Comparison of ENCODE assay signal across 11 cellular contexts in the genomic region with DNA sequence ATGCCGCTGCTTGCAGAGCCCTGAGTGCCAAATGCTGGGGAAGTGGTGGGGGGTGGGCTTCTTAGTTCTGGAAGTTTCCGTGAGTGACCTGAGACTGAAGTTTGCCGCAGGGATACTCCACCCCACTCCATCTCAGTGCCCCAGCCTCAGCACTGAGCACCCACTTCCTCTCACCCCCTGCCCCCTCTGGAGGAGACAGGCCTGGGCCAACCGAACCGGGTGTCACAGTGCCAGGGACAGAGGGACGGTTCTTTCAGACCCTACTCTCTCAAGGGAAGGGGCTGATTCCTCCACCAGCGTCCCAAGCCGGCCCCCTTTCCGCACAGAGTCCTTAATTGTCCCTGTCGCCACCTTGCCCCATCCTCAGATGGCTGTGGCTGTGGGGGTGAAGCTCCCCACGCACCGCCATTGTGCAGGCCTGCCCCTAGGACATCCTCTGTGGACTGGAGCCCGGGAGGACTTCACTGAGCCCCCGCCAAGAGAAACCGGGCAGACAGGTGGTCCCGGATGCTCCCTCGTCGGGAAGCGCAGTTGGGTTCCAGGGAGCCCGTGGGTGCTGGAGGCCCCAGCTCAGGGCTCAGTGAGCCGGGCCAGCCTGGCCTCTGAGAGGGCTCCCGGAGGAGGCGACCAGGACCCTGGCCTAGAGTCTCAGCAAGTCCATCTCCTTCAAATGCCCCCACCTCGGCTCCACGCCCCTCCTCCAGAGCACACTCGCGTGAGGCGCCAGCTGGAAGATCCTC. TPM values are rescaled to one million over a fixed set of nuclear protein-coding genes. Genes with fewer than 3 reads are reported as not detected.
A peak's percentile ranks its signal among the peaks of the same experiment; 100 is the strongest.
DNase-seq lines count a peak whose midpoint lies in the region; ATAC-seq and TF ChIP-seq lines count a peak whose summit lies in the region.
"Had no signal": no experiment of that assay in that cellular context is flagged by ENCODE, and none has a peak within 500 bp of the region (broad histone marks: within the 10 kb centered on the region; RNA-seq: fewer than 3 reads in every experiment).

No MANE protein-coding gene starts in this region.

- peaks cover 46% of the 10 kb centered on the region for H3K4me1 ChIP-seq in CD8-positive, alpha-beta T cell (ENCODE audit: insufficient read depth, low read length)
- H3K4me1 ChIP-seq in HAP-1 = peaks cover 5% of the 10 kb centered on the region; the same call in 1 of the 2 replicates

- no peak for TF ChIP-seq CTCF in CD8-positive, alpha-beta T cell (IDR thresholded peaks at IDR 0.05)

- no peak for ATAC-seq in CD8-positive, alpha-beta T cell
- ATAC-seq in activated T-helper 17 cell treated with anti-CD3 and anti-CD28 coated beads, Interleukin-2, amount 50 U/mL, for 72 hours (replicated peaks) = no peak
- ATAC-seq in naive B cell (ENCODE audit: low read depth in 2 of 2) (no peak), HG03571 (IDR thresholded peaks at IDR 0.05; ENCODE audit: unreplicated experiment) (no peak)

- H3K4me3 ChIP-seq in CD8-positive, alpha-beta T cell (ENCODE audit: low read depth, low read length) = no peak overlapping the region
- peak overlapping the region; percentile 68 for H3K4me3 ChIP-seq in HAP-1

- H3K36me3 Mint-ChIP-seq in CD8-positive, alpha-beta T cell = no peaks in the 10 kb centered on the region
- no peaks in the 10 kb centered on the region for H3K36me3 Mint-ChIP-seq in activated T-helper 17 cell treated with anti-CD3 and anti-CD28 coated beads, Interleukin-2, amount 50 U/mL, for 72 hours (ENCODE audit: low read depth)
- H3K36me3 Mint-ChIP-seq in naive B cell = no peaks in the 10 kb centered on the region
- H3K36me3 Mint-ChIP-seq in immature natural killer cell = no peaks in the 10 kb centered on the region
- H3K36me3 Mint-ChIP-seq: activated naive CD4-positive, alpha-beta T cell treated with anti-CD3 and anti-CD28 coated beads, Interleukin-2, amount 50 U/mL, for 24 hours had no signal

- in situ Hi-C loops in HAP-1 (cut with MboI; ENCODE audit: low sequenced_read_pairs) = no loop called here

- POLR2A ChIA-PET in CD8-positive, alpha-beta T cell (lab: Charles Lee) = no interaction called here

- intact Hi-C loops in CD8-positive, alpha-beta T cell (cut with DNase I, micrococcal nuclease) = loop anchor here in 1 of 2 experiments (1.0 kb wide), 1 partner anchor 21 kb away; no protein-coding TSS in a partner anchor

- no peak overlapping the region for H3K27ac ChIP-seq in CD8-positive, alpha-beta T cell (ENCODE audit: low read depth, low read length)
- H3K27ac ChIP-seq: transverse colon had no signal

- peak overlapping the region; percentile 45 for H3K4me3 Mint-ChIP-seq in CD8-positive, alpha-beta T cell
- H3K4me3 Mint-ChIP-seq in activated T-helper 17 cell treated with anti-CD3 and anti-CD28 coated beads, Interleukin-2, amount 50 U/mL, for 72 hours = peak overlapping the region; percentile 21
- H3K4me3 Mint-ChIP-seq in naive B cell = peak overlapping the region; percentile 5 to 90 (median 68)
- no peak overlapping the region for H3K4me3 Mint-ChIP-seq in immature natural killer cell
- H3K4me3 Mint-ChIP-seq: T-helper 2 cell treated with Interferon-gamma antibody and Interleukin-4, amounts not matched to agents 5 μg/mL and 100 μg/mL, for 36 hours had no signal

- peaks cover 27% of the 10 kb centered on the region for H3K4me1 Mint-ChIP-seq in CD8-positive, alpha-beta T cell (ENCODE audit: low read depth)
- no peaks in the 10 kb centered on the region for H3K4me1 Mint-ChIP-seq in activated T-helper 17 cell treated with anti-CD3 and anti-CD28 coated beads, Interleukin-2, amount 50 U/mL, for 72 hours
- H3K4me1 Mint-ChIP-seq in naive B cell (peaks cover 19 to 31% (median 20%) of the 10 kb centered on the region in 3 donors), immature natural killer cell (peaks cover 8 to 11% of the 10 kb centered on the region in 2 donors)

- H3K9me3 ChIP-seq in CD8-positive, alpha-beta T cell (ENCODE audit: low read length) = no peaks in the 10 kb centered on the region
- no peaks in the 10 kb centered on the region for H3K9me3 ChIP-seq in HAP-1
- H3K9me3 ChIP-seq: transverse colon had no signal

- CTCF ChIA-PET in CD8-positive, alpha-beta T cell (lab: Charles Lee) = interaction anchor here (0.6 to 5.3 kb wide), 13 partner anchors 7 to 1896 kb away, joined by 3 to 46 read pairs (median 4); partner anchors contain the start of gene PAQR4

- H3K36me3 ChIP-seq in CD8-positive, alpha-beta T cell (ENCODE audit: insufficient read depth, low read length) = no peaks in the 10 kb centered on the region
- no peaks in the 10 kb centered on the region for H3K36me3 ChIP-seq in HAP-1 (replicated peaks)
- H3K36me3 ChIP-seq: transverse colon had no signal

- H3K27me3 Mint-ChIP-seq in CD8-positive, alpha-beta T cell (ENCODE audit: low read depth) = peaks cover 21% of the 10 kb centered on the region
- peaks cover 8% of the 10 kb centered on the region for H3K27me3 Mint-ChIP-seq in activated T-helper 17 cell treated with anti-CD3 and anti-CD28 coated beads, Interleukin-2, amount 50 U/mL, for 72 hours
- H3K27me3 Mint-ChIP-seq in naive B cell (peaks cover 1 to 15% (median 4%) of the 10 kb centered on the region in 3 donors), immature natural killer cell (ENCODE audit: low read depth in 3 of 3) (peaks cover 10 to 32% (median 10%) of the 10 kb centered on the region in 3 donors)

- no peak overlapping the region for H3K27ac Mint-ChIP-seq in CD8-positive, alpha-beta T cell
- H3K27ac Mint-ChIP-seq in activated T-helper 17 cell treated with anti-CD3 and anti-CD28 coated beads, Interleukin-2, amount 50 U/mL, for 72 hours = no peak overlapping the region
- no peak overlapping the region for H3K27ac Mint-ChIP-seq in naive B cell
- no peak overlapping the region for H3K27ac Mint-ChIP-seq in immature natural killer cell
- H3K27ac Mint-ChIP-seq: activated naive CD4-positive, alpha-beta T cell treated with anti-CD3 and anti-CD28 coated beads, Interleukin-2, amount 50 U/mL, for 24 hours; T-helper 2 cell treated with Interferon-gamma antibody and Interleukin-4, amounts not matched to agents 5 μg/mL and 100 μg/mL, for 36 hours had no signal

- H3K9me3 Mint-ChIP-seq in CD8-positive, alpha-beta T cell = no peaks in the 10 kb centered on the region
- no peaks in the 10 kb centered on the region for H3K9me3 Mint-ChIP-seq in activated T-helper 17 cell treated with anti-CD3 and anti-CD28 coated beads, Interleukin-2, amount 50 U/mL, for 72 hours
- no peaks in the 10 kb centered on the region for H3K9me3 Mint-ChIP-seq in naive B cell
- H3K9me3 Mint-ChIP-seq in immature natural killer cell = peaks cover 0 to 1% (median 0%) of the 10 kb centered on the region in 6 donors
- H3K9me3 Mint-ChIP-seq: activated naive CD4-positive, alpha-beta T cell treated with anti-CD3 and anti-CD28 coated beads, Interleukin-2, amount 50 U/mL, for 24 hours; T-helper 2 cell treated with Interferon-gamma antibody and Interleukin-4, amounts not matched to agents 5 μg/mL and 100 μg/mL, for 36 hours had no signal

- peaks cover 13% of the 10 kb centered on the region for H3K27me3 ChIP-seq in CD8-positive, alpha-beta T cell (ENCODE audit: insufficient read depth, low read length)
- no peaks in the 10 kb centered on the region for H3K27me3 ChIP-seq in HAP-1 (ENCODE audit: low read depth)

- no peak for DNase-seq in CD8-positive, alpha-beta T cell
- DNase-seq in HAP-1 (ENCODE audit: low spot score in 2 of 2) = peak in 1 of 2 experiments; percentile 43
- DNase-seq in naive B cell = no peak
- DNase-seq in retina = no peak
- DNase-seq in immature natural killer cell = no peak

RNA-seq across cellular contexts. Expression of gene KREMEN2, which starts 1.6 kb away (rescaled TPM):
- total RNA-seq in CD8-positive, alpha-beta T cell = not detected
- total RNA-seq in activated T-helper 17 cell treated with anti-CD3 and anti-CD28 coated beads, Interleukin-2, amount 50 U/mL, for 72 hours = not detected
- polyA plus RNA-seq in naive B cell (ENCODE audit: low read depth in 6 of 6) (1 to 10 TPM in 3 of 6 donors, under 1 TPM in 2, not detected in 1; 0.25 to 4.4 (median 1.2) TPM), immature natural killer cell (not detected)
- total RNA-seq: fibroblast of lung had no signal
- polyA plus RNA-seq: fibroblast of lung had no signal

RNA-seq across cellular contexts. Expression of gene PAQR4, which starts 6.6 kb away (rescaled TPM):
- total RNA-seq in CD8-positive, alpha-beta T cell = under 1 TPM; 0.14 to 0.22 TPM
- total RNA-seq in activated T-helper 17 cell treated with anti-CD3 and anti-CD28 coated beads, Interleukin-2, amount 50 U/mL, for 72 hours = 10 to 100 TPM; 24.4 to 41.4 TPM
- polyA plus RNA-seq in naive B cell (ENCODE audit: low read depth in 6 of 6) = 1 to 10 TPM in 3 of 6 donors, under 1 TPM in 2, not detected in 1; 0.43 to 1.3 (median 1.1) TPM
- polyA plus RNA-seq in immature natural killer cell = 1 to 10 TPM; 2.7 to 3.5 (median 2.7) TPM

RNA-seq across cellular contexts. Expression of gene PKMYT1, which starts 17.7 kb away (rescaled TPM):
- total RNA-seq in CD8-positive, alpha-beta T cell = under 1 TPM; 0.44 to 0.81 TPM
- 100 to 1,000 TPM in 1 of 2 donors, 10 to 100 TPM in 1; 97.7 to 154 TPM for total RNA-seq in activated T-helper 17 cell treated with anti-CD3 and anti-CD28 coated beads, Interleukin-2, amount 50 U/mL, for 72 hours
- under 1 TPM in 4 of 6 donors, not detected in 2; 0.45 to 0.88 (median 0.62) TPM for polyA plus RNA-seq in naive B cell (ENCODE audit: low read depth in 6 of 6)
- polyA plus RNA-seq in immature natural killer cell = 1 to 10 TPM in 2 of 3 donors, not detected in 1; 3.2 to 4.3 TPM

RNA-seq across cellular contexts. Expression of gene CLDN9, which starts 50.2 kb away (rescaled TPM):
- total RNA-seq in CD8-positive, alpha-beta T cell = not detected
- total RNA-seq in activated T-helper 17 cell treated with anti-CD3 and anti-CD28 coated beads, Interleukin-2, amount 50 U/mL, for 72 hours = under 1 TPM in 1 of 2 donors, not detected in 1; 0.15 TPM
- polyA plus RNA-seq in naive B cell (ENCODE audit: low read depth in 6 of 6) (not detected), immature natural killer cell (not detected)
- total RNA-seq: fibroblast of lung had no signal
- polyA plus RNA-seq: fibroblast of lung had no signal

RNA-seq across cellular contexts. Expression of gene FLYWCH1, which starts 50.8 kb away (rescaled TPM):
- 10 to 100 TPM; 89.1 to 92.6 TPM for total RNA-seq in CD8-positive, alpha-beta T cell
- total RNA-seq in activated T-helper 17 cell treated with anti-CD3 and anti-CD28 coated beads, Interleukin-2, amount 50 U/mL, for 72 hours = 10 to 100 TPM; 52.4 to 61.1 TPM
- 10 to 100 TPM in 3 of 6 donors, 1 to 10 TPM in 3; 6.3 to 13.4 (median 9.5) TPM for polyA plus RNA-seq in naive B cell (ENCODE audit: low read depth in 6 of 6)
- 10 to 100 TPM in 1 of 3 donors, 1 to 10 TPM in 2; 2.5 to 16.1 (median 4.8) TPM for polyA plus RNA-seq in immature natural killer cell

Comparison
In these comparisons a context has a peak if more than half of its experiments do, and no peak if none do; other contexts are left out.
1. H3K4me3 Mint-ChIP-seq: peak in CD8-positive, alpha-beta T cell (single experiment), activated T-helper 17 cell treated with anti-CD3 and anti-CD28 coated beads, Interleukin-2, amount 50 U/mL, for 72 hours (single experiment) and naive B cell (8 of 8); none in immature natural killer cell (0 of 5).
2. RNA of gene PAQR4, which starts 6.6 kb away (total RNA-seq): 24.4 to 41.4 TPM in activated T-helper 17 cell treated with anti-CD3 and anti-CD28 coated beads, Interleukin-2, amount 50 U/mL, for 72 hours; 0.14 to 0.22 TPM in CD8-positive, alpha-beta T cell; every median in the first group is over 10 times any median in the second.
3. RNA of gene PKMYT1, which starts 17.7 kb away (total RNA-seq): 97.7 to 154 TPM in activated T-helper 17 cell treated with anti-CD3 and anti-CD28 coated beads, Interleukin-2, amount 50 U/mL, for 72 hours; 0.44 to 0.81 TPM in CD8-positive, alpha-beta T cell; every median in the first group is over 10 times any median in the second.